Comparison of ENCODE assay signal across 25 cellular contexts in genomic region chr9:136707849-136708517, GRCh38. TPM values are rescaled to one million over a fixed set of nuclear protein-coding genes. Genes with fewer than 3 reads are reported as not detected.
"Had no signal": no experiment of that assay in that cellular context is flagged by ENCODE, and none has a peak within 500 bp of the region (broad histone marks: within the 10 kb centered on the region; RNA-seq: fewer than 3 reads in every experiment).

No MANE protein-coding gene starts in this region.

- H3K9me3 Mint-ChIP-seq: activated CD4-positive, alpha-beta memory T cell treated with anti-CD3 and anti-CD28 coated beads for 36 hours; activated naive CD8-positive, alpha-beta T cell treated with anti-CD3 and anti-CD28 coated beads for 36 hours; central memory CD8-positive, alpha-beta T cell; nephron; stimulated activated effector memory CD8-positive, alpha-beta T cell treated with anti-CD3 and anti-CD28 coated beads, Interleukin-12 subunit alpha, Interleukin-12 subunit beta, amount 100 ng/mL, for 72 hours; stimulated activated naive CD8-positive, alpha-beta T cell treated with anti-CD3 and anti-CD28 coated beads, Interleukin-15, amount 100 ng/mL, for 72 hours; T-helper 1 cell treated with Interleukin-12 subunit alpha and Interleukin-12 subunit beta and Interleukin-4 antibody, amounts not matched to agents 30 μg/mL and 1 μg/mL, for 36 hours had no signal

- DNase-seq: activated CD4-positive, alpha-beta memory T cell treated with anti-CD3 and anti-CD28 coated beads for 36 hours; activated CD4-positive, alpha-beta T cell treated with anti-CD3 and anti-CD28 coated beads for 48 hours; activated naive CD4-positive, alpha-beta T cell treated with Interleukin-2 at 50 U/mL for 16 hours; activated naive CD8-positive, alpha-beta T cell treated with anti-CD3 and anti-CD28 coated beads for 36 hours; activated T-cell treated with anti-CD3 and anti-CD28 coated beads, Interleukin-2, amount 50 U/mL, for 48 hours; effector memory CD4-positive, alpha-beta T cell; gastrocnemius medialis; hippocampal formation; left ventricle myocardium inferior; mammary epithelial cell; nucleus accumbens; small intestine; stimulated activated CD4-positive, alpha-beta T cell treated with anti-CD3 and anti-CD28 coated beads, Interleukin-2, amount 100 ng/mL, for 24 hours; stimulated activated naive CD8-positive, alpha-beta T cell treated with anti-CD3 and anti-CD28 coated beads, Interleukin-15, amount 100 ng/mL, for 72 hours; T1000; tibial artery had no signal

- H3K36me3 Mint-ChIP-seq: activated CD4-positive, alpha-beta memory T cell treated with anti-CD3 and anti-CD28 coated beads for 36 hours; activated naive CD8-positive, alpha-beta T cell treated with anti-CD3 and anti-CD28 coated beads for 36 hours; stimulated activated effector memory CD8-positive, alpha-beta T cell treated with anti-CD3 and anti-CD28 coated beads, Interleukin-12 subunit alpha, Interleukin-12 subunit beta, amount 100 ng/mL, for 72 hours had no signal

- H3K27ac Mint-ChIP-seq: activated CD4-positive, alpha-beta memory T cell treated with anti-CD3 and anti-CD28 coated beads for 36 hours; activated naive CD8-positive, alpha-beta T cell treated with anti-CD3 and anti-CD28 coated beads for 36 hours; nephron; stimulated activated effector memory CD8-positive, alpha-beta T cell treated with anti-CD3 and anti-CD28 coated beads, Interleukin-12 subunit alpha, Interleukin-12 subunit beta, amount 100 ng/mL, for 72 hours; T-helper 1 cell treated with Interleukin-12 subunit alpha and Interleukin-12 subunit beta and Interleukin-4 antibody, amounts not matched to agents 30 μg/mL and 1 μg/mL, for 36 hours had no signal

- H3K4me3 ChIP-seq: esophagus muscularis mucosa, gastrocnemius medialis, left ventricle myocardium inferior, tibial artery had no signal

- H3K4me3 Mint-ChIP-seq: activated CD4-positive, alpha-beta memory T cell treated with anti-CD3 and anti-CD28 coated beads for 36 hours; activated naive CD8-positive, alpha-beta T cell treated with anti-CD3 and anti-CD28 coated beads for 36 hours; central memory CD8-positive, alpha-beta T cell; stimulated activated effector memory CD8-positive, alpha-beta T cell treated with anti-CD3 and anti-CD28 coated beads, Interleukin-12 subunit alpha, Interleukin-12 subunit beta, amount 100 ng/mL, for 72 hours; stimulated activated naive CD8-positive, alpha-beta T cell treated with anti-CD3 and anti-CD28 coated beads, Interleukin-15, amount 100 ng/mL, for 72 hours; T-helper 1 cell treated with Interleukin-12 subunit alpha and Interleukin-12 subunit beta and Interleukin-4 antibody, amounts not matched to agents 30 μg/mL and 1 μg/mL, for 36 hours had no signal

- H3K4me1 Mint-ChIP-seq: nephron had no signal

- H3K36me3 ChIP-seq: esophagus muscularis mucosa, gastrocnemius medialis, left ventricle myocardium inferior, tibial artery had no signal

- ATAC-seq: gastrocnemius medialis; sciatic nerve; stimulated activated effector memory CD8-positive, alpha-beta T cell treated with anti-CD3 and anti-CD28 coated beads, Interleukin-12 subunit alpha, Interleukin-12 subunit beta, amount 100 ng/mL, for 72 hours; stimulated activated naive CD8-positive, alpha-beta T cell treated with anti-CD3 and anti-CD28 coated beads, Interleukin-15, amount 100 ng/mL, for 72 hours had no signal

- H3K9me3 ChIP-seq: esophagus muscularis mucosa, gastrocnemius medialis, left ventricle myocardium inferior, tibial artery had no signal

- H3K27ac ChIP-seq: esophagus muscularis mucosa, gastrocnemius medialis, left ventricle myocardium inferior, tibial artery had no signal

RNA-seq across cellular contexts. Expression of gene DIPK1B, which starts 4.4 kb away (rescaled TPM):
- total RNA-seq: activated CD4-positive, alpha-beta memory T cell treated with anti-CD3 and anti-CD28 coated beads for 36 hours had no signal

RNA-seq across cellular contexts. Expression of gene LCN10, which starts 34.8 kb away (rescaled TPM):
- total RNA-seq: astrocyte, endothelial cell of umbilical vein, mammary epithelial cell had no signal
- polyA plus RNA-seq: endothelial cell of umbilical vein, mammary epithelial cell had no signal

RNA-seq across cellular contexts. Expression of gene LCN6, which starts 40.3 kb away (rescaled TPM):
- total RNA-seq: activated CD4-positive, alpha-beta memory T cell treated with anti-CD3 and anti-CD28 coated beads for 36 hours; activated naive CD8-positive, alpha-beta T cell treated with anti-CD3 and anti-CD28 coated beads for 36 hours; astrocyte; dermis microvascular lymphatic vessel endothelial cell; endothelial cell of umbilical vein; mammary epithelial cell had no signal
- polyA plus RNA-seq: mammary epithelial cell had no signal
